10 cellular contexts compared by ENCODE assay signal in the genomic region with DNA sequence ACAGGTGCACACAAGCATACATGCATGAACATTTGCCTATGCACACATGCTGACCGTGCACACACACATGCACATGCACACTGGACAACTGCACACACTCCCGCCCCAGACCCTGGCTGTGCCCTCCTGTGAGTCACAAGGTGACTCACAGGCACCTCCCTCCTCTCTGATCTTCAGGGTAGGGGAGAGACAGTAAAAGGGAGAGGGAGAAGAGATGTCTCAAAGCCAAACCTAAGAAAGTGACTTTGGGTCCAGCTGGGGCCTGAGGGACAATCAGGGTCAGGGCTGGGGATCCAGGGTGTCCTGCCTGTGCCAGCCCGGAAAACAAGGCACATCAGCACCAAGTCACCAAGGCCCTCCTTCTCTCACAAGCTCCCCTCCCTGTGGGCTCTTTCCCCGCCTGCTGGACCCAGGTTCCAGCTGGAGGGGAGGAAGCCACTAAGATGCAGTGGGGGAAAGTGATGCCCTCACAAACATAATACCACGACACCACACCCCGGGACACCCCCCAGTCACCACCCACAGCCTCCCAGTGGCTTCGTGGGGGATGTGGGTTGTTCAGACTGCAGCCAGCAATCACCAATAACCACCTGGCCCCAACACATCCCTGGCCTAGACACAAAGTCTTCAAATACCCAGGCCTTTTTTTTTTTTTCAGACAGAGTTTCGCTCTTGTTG. TPM values are rescaled to one million over a fixed set of nuclear protein-coding genes. Genes with fewer than 3 reads are reported as not detected.
DNase-seq lines count a peak whose midpoint lies in the region; ATAC-seq, FAIRE-seq and TF ChIP-seq lines count a peak whose summit lies in the region.
"Had no signal": no experiment of that assay in that cellular context is flagged by ENCODE, and none has a peak within 500 bp of the region (broad histone marks: within the 10 kb centered on the region; RNA-seq: fewer than 3 reads in every experiment).

No MANE protein-coding gene starts in this region.

- intact Hi-C loops in spleen (cut with DNase I; ENCODE audit: low total_unique reads): no loop called here

- H3K36me3 ChIP-seq in spleen: no peaks in the 10 kb centered on the region
- H3K36me3 ChIP-seq: upper lobe of left lung had no signal

- no peak for TF ChIP-seq CTCF in coronary artery (IDR thresholded peaks at IDR 0.05)
- no peak for TF ChIP-seq CTCF in spleen (IDR thresholded peaks at IDR 0.05 in 8 of 11, conservative IDR thresholded peaks at IDR 0.05 in 3 of 11)

- H3K4me1 ChIP-seq in spleen: peaks cover 0 to 13% (median 5%) of the 10 kb centered on the region in 6 donors

- ATAC-seq in left lobe of liver (no peak), HG02970 (IDR thresholded peaks at IDR 0.05; ENCODE audit: low FRiP score, unreplicated experiment) (no peak)

- no peak overlapping the region for H3K4me3 ChIP-seq in coronary artery
- H3K4me3 ChIP-seq in spleen: no peak overlapping the region
- H3K4me3 ChIP-seq: upper lobe of left lung had no signal

- H3K9me3 ChIP-seq in spleen: no peaks in the 10 kb centered on the region
- H3K9me3 ChIP-seq: upper lobe of left lung had no signal

- peak; percentile 91 for FAIRE-seq in RCC 7860 (lab: Jason Lieb, UNC)

- TF ChIP-seq POLR2A in spleen (IDR thresholded peaks at IDR 0.05): no peak

- peaks cover 0 to 4% (median 0%) of the 10 kb centered on the region in 7 donors for H3K27me3 ChIP-seq in spleen (replicated peaks in 1 of 7)
- H3K27me3 ChIP-seq: upper lobe of left lung had no signal

- H3K27ac ChIP-seq in coronary artery: no peak overlapping the region
- no peak overlapping the region for H3K27ac ChIP-seq in spleen
- H3K27ac ChIP-seq: 22Rv1, upper lobe of left lung had no signal

- 49 to 67% (median 56%) methylated on average over 7 to 8 of the region's 8 CpGs for WGBS in spleen, 5 donors

- DNase-seq in DMS53 (lab: John Stamatoyannopoulos, UW) (peak; percentile 70), DMS53 treated with DMSO at 0.1 percent for 48 hours (lab: John Stamatoyannopoulos, UW; ENCODE audit: unreplicated experiment) (no peak), RCC 7860 (ENCODE audit: low spot score) (peak; percentile 82), coronary artery (ENCODE audit: low spot score) (peak; percentile 49), spleen (peak; percentile 67), NCI-H526 (lab: John Stamatoyannopoulos, UW) (no peak), left lobe of liver (ENCODE audit: low spot score) (no peak)
- DNase-seq: upper lobe of left lung had no signal

RNA-seq across cellular contexts. Expression of a gene that starts 39.3 kb away (rescaled TPM):
- 10 to 100 TPM in 2 of 7 donors, 1 to 10 TPM in 5; 2.4 to 20.5 (median 9.3) TPM for total RNA-seq in spleen
- 1 to 10 TPM; 1.7 to 8.2 (median 2.0) TPM for polyA plus RNA-seq in spleen
- total RNA-seq in left lobe of liver: 0.43 TPM

RNA-seq across cellular contexts. Expression of a gene that starts 53.0 kb away (rescaled TPM):
- total RNA-seq in spleen: 10 to 100 TPM; 50.9 to 99.4 (median 64.6) TPM
- 10 to 100 TPM; 20.2 to 62.0 (median 26.8) TPM for polyA plus RNA-seq in spleen
- 15.7 TPM for total RNA-seq in left lobe of liver

Comparison
In these comparisons a context has a peak if more than half of its experiments do, and no peak if none do; other contexts are left out.
1. DNase-seq: peak in DMS53 (single experiment), RCC 7860 (single experiment), coronary artery (single experiment) and spleen (single experiment); none in DMS53 treated with DMSO at 0.1 percent for 48 hours (single experiment), NCI-H526 (0 of 2) and left lobe of liver (single experiment).